ENCODE assay signal across 23 cellular contexts in genomic region chr20:20939006-20939405, GRCh38.
"Had no signal": no experiment of that assay in that cellular context is flagged by ENCODE, and none has a peak within 500 bp of the region (broad histone marks: within the 10 kb centered on the region; RNA-seq: fewer than 3 reads in every experiment).

No MANE protein-coding gene starts in this region.

- H3K27ac ChIP-seq: adrenal gland, breast epithelium, colonic mucosa, SK-N-MC, WERI-Rb-1 had no signal

- H3K4me1 ChIP-seq: adrenal gland, breast epithelium, colonic mucosa had no signal

- ATAC-seq: activated CD4-positive, alpha-beta T cell treated with anti-CD3 and anti-CD28 coated beads for 36 hours; PC-3 had no signal

- H3K9me3 ChIP-seq: adrenal gland, breast epithelium, colonic mucosa had no signal

- H3K36me3 ChIP-seq: adrenal gland, breast epithelium, colonic mucosa, WERI-Rb-1 had no signal

- DNase-seq: activated CD4-positive, alpha-beta memory T cell treated with anti-CD3 and anti-CD28 coated beads, Interleukin-2, amount 10 ng/mL, durations not matched to agents 7 days and 5 days; activated CD4-positive, alpha-beta T cell treated with anti-CD3 and anti-CD28 coated beads for 36 hours; activated CD4-positive, alpha-beta T cell treated with anti-CD3 and anti-CD28 coated beads, Interleukin-2, amount 50 U/mL, for 1 hour; activated CD8-positive, alpha-beta memory T cell treated with anti-CD3 and anti-CD28 coated beads, Interleukin-2, amount 50 U/mL, for 4 hours; activated naive CD4-positive, alpha-beta T cell treated with anti-CD3 and anti-CD28 coated beads, Interleukin-2, amount 50 U/mL, for 16 hours; activated naive CD8-positive, alpha-beta T cell treated with anti-CD3 and anti-CD28 coated beads, Interleukin-2, amount 10 ng/mL, durations not matched to agents 7 days and 5 days; adrenal gland; colonic mucosa; KG1; NCI-H1092 treated with DMSO at 0.1 percent for 48 hours; NCI-H1436; NCI-H1694 treated with DMSO at 0.1 percent for 48 hours; NCI-H2081; NCI-H510A treated with DMSO at 0.1 percent for 48 hours; NCI-H69; NK-92 treated with Interleukin-12 subunit alpha and Interleukin-12 subunit beta, amount 100 ng/mL, for 24 hours; PC-3; SHP77 treated with DMSO at 0.1 percent for 48 hours; T-helper 1 cell; WERI-Rb-1 had no signal

- H3K27me3 ChIP-seq: adrenal gland, colonic mucosa had no signal

- FAIRE-seq: RCC 7860 had no signal

- H3K4me3 ChIP-seq: adrenal gland, breast epithelium, colonic mucosa, SK-N-MC had no signal
